Comparison of ENCODE assay signal across 1 cellular context in genomic region chr7:47817922-47818321, GRCh38.
TF ChIP-seq lines count a peak whose summit lies in the region.

No MANE protein-coding gene starts in this region.

TF ChIP-seq in liver, 16 proteins besides CTCF, POLR2A, EP300 and RAD21 (continued from another document):
- TF ChIP-seq, protein P1, sequence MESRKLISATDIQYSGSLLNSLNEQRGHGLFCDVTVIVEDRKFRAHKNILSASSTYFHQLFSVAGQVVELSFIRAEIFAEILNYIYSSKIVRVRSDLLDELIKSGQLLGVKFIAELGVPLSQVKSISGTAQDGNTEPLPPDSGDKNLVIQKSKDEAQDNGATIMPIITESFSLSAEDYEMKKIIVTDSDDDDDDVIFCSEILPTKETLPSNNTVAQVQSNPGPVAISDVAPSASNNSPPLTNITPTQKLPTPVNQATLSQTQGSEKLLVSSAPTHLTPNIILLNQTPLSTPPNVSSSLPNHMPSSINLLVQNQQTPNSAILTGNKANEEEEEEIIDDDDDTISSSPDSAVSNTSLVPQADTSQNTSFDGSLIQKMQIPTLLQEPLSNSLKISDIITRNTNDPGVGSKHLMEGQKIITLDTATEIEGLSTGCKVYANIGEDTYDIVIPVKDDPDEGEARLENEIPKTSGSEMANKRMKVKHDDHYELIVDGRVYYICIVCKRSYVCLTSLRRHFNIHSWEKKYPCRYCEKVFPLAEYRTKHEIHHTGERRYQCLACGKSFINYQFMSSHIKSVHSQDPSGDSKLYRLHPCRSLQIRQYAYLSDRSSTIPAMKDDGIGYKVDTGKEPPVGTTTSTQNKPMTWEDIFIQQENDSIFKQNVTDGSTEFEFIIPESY (IDR thresholded peaks at IDR 0.05), result no peak
- TF ChIP-seq SP1 (IDR thresholded peaks at IDR 0.05) (no peak), GABPA (IDR thresholded peaks at IDR 0.05 in 1 of 2, conservative IDR thresholded peaks at IDR 0.05 in 1 of 2) (no peak), NR2F2 (IDR thresholded peaks at IDR 0.05) (no peak), YY1 (IDR thresholded peaks at IDR 0.05) (no peak), EGR1 (IDR thresholded peaks at IDR 0.05; ENCODE audit: low read depth in 2 of 2) (no peak), MAX (IDR thresholded peaks at IDR 0.05) (no peak), TAF1 (conservative IDR thresholded peaks at IDR 0.05) (no peak), HNF4G (IDR thresholded peaks at IDR 0.05) (no peak)
- TF ChIP-seq, protein P2, sequence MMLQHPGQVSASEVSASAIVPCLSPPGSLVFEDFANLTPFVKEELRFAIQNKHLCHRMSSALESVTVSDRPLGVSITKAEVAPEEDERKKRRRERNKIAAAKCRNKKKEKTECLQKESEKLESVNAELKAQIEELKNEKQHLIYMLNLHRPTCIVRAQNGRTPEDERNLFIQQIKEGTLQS (IDR thresholded peaks at IDR 0.05), result no peak
